10 cellular contexts compared by ENCODE assay signal in the genomic region with DNA sequence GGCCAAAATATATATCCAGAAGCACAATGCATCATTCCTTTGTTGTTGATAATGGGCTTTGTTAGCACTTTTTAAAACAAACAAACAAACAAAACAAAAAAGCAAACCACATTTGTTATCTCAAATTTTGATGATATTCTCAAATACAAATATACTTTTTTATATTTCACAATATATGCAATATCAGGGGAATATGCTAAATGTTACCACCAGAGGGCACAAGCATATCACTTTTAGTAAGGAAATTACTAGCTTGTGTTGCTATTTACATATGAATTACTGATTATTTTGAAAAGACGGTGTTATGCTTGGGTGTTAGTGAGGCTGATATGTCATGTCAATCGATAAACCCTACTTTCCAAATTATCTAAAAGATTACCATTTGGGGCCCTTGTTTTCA. TPM values are rescaled to one million over a fixed set of nuclear protein-coding genes. Genes with fewer than 3 reads are reported as not detected.
DNase-seq lines count a peak whose midpoint lies in the region; ATAC-seq and TF ChIP-seq lines count a peak whose summit lies in the region.
"Had no signal": no experiment of that assay in that cellular context is flagged by ENCODE, and none has a peak within 500 bp of the region (broad histone marks: within the 10 kb centered on the region; RNA-seq: fewer than 3 reads in every experiment).

No MANE protein-coding gene starts in this region.

- H3K27me3 ChIP-seq in ascending aorta (no peaks in the 10 kb centered on the region), right lobe of liver (peaks cover 0 to 3% of the 10 kb centered on the region in 2 donors)

- H3K4me1 Mint-ChIP-seq in HFFc6 (ENCODE audit: low read depth), result no peaks in the 10 kb centered on the region

- H3K27ac ChIP-seq in ascending aorta (no peak overlapping the region), right lobe of liver (no peak overlapping the region)

- H3K27me3 Mint-ChIP-seq in HFFc6 (ENCODE audit: insufficient read depth), result no peaks in the 10 kb centered on the region

- no peaks in the 10 kb centered on the region for H3K4me1 ChIP-seq in ascending aorta
- no peaks in the 10 kb centered on the region for H3K4me1 ChIP-seq in right lobe of liver

- H3K36me3 Mint-ChIP-seq in HFFc6 (ENCODE audit: low read depth), result peaks cover 3% of the 10 kb centered on the region; the same call in 1 of the 2 replicates

- intact Hi-C loops in ascending aorta (cut with DNase I) (no loop called here), right lobe of liver (cut with DNase I) (no loop called here)

- TF ChIP-seq CTCF in HFFc6 (IDR thresholded peaks at IDR 0.05) (peak; percentile 79), ascending aorta (IDR thresholded peaks at IDR 0.05) (peak in 2 of 3 experiments; percentile 38 to 59), right lobe of liver (IDR thresholded peaks at IDR 0.05) (peak; percentile 67 to 75 (median 68))

- H3K4me3 ChIP-seq in ascending aorta, result no peak overlapping the region
- H3K4me3 ChIP-seq in right lobe of liver, result no peak overlapping the region
- H3K4me3 ChIP-seq: mucosa of descending colon had no signal

- no peaks in the 10 kb centered on the region for H3K9me3 Mint-ChIP-seq in HFFc6

- H3K36me3 ChIP-seq in ascending aorta (no peaks in the 10 kb centered on the region), right lobe of liver (no peaks in the 10 kb centered on the region)

- peak; percentile 29 for DNase-seq in DMS114 treated with DMSO at 0.1 percent for 48 hours (lab: John Stamatoyannopoulos, UW; ENCODE audit: unreplicated experiment)
- peak; percentile 8 for DNase-seq in HFFc6
- DNase-seq in ascending aorta (ENCODE audit: low spot score in 2 of 2), result no peak
- DNase-seq in right lobe of liver, result no peak
- DNase-seq in retina, result no peak
- DNase-seq in activated naive CD4-positive, alpha-beta T cell treated with anti-CD3 and anti-CD28 coated beads, Interleukin-2, amount 50 U/mL, for 16 hours, result no peak

- no peak for TF ChIP-seq POLR2A in right lobe of liver (IDR thresholded peaks at IDR 0.05)

- WGBS in right lobe of liver (ENCODE audit: insufficient coverage, low coverage, low lambda C conversion rate, missing lambda C conversion rate), result 38% methylated on average over 2 of the region's 2 CpGs

- H3K9me3 ChIP-seq in ascending aorta (no peaks in the 10 kb centered on the region), right lobe of liver (no peaks in the 10 kb centered on the region)
- H3K9me3 ChIP-seq: mucosa of descending colon had no signal

- H3K27ac Mint-ChIP-seq in HFFc6, result no peak overlapping the region

- H3K4me3 Mint-ChIP-seq in HFFc6, result no peak overlapping the region

- ATAC-seq in right lobe of liver (peak in 2 of 4 donors; percentile 37 to 43), GM21576 (IDR thresholded peaks at IDR 0.05; ENCODE audit: unreplicated experiment) (no peak)
- no peak for ATAC-seq in activated CD4-positive, CD25-positive, alpha-beta regulatory T cell treated with anti-CD3 and anti-CD28 coated beads, Interleukin-2, amount 50 U/mL, for 24 hours
- ATAC-seq: mucosa of descending colon had no signal

RNA-seq across cellular contexts. Expression of gene RIPPLY1, which starts 29.1 kb away (rescaled TPM):
- total RNA-seq in HFFc6 (2021; fragmentation: NEBNext Ultra II Directional; extraction: Animal tissue kit (Norgen Biotek cat#: 25700)), result not detected
- total RNA-seq in ascending aorta (not detected), right lobe of liver (1 to 10 TPM in 4 of 6 experiments, under 1 TPM in 2; 0.74 to 1.7 (median 1.1) TPM)
- total RNA-seq: mucosa of descending colon, RPMI7951 had no signal

RNA-seq across cellular contexts. Expression of gene CLDN2, which starts 46.1 kb away (rescaled TPM):
- total RNA-seq in HFFc6 (2021; fragmentation: NEBNext Ultra II Directional; extraction: Animal tissue kit (Norgen Biotek cat#: 25700)), result not detected
- total RNA-seq in ascending aorta (0.43 TPM), right lobe of liver (10 to 100 TPM in 5 of 6 experiments, 1 to 10 TPM in 1; 6.3 to 48.4 (median 18.4) TPM)
- total RNA-seq: RPMI7951 had no signal

Comparison
In these comparisons a context has a peak if more than half of its experiments do, and no peak if none do; other contexts are left out.
1. DNase-seq: peak in DMS114 treated with DMSO at 0.1 percent for 48 hours (single experiment) and HFFc6 (single experiment); none in ascending aorta (0 of 2), right lobe of liver (0 of 3), retina (single experiment) and activated naive CD4-positive, alpha-beta T cell treated with anti-CD3 and anti-CD28 coated beads, Interleukin-2, amount 50 U/mL, for 16 hours (single experiment).
2. Peak in every context shown above with its lines, with median percentiles within 50 percentile points of each other: CTCF ChIP-seq.